Comparison of ENCODE assay signal across 8 cellular contexts in the genomic region with DNA sequence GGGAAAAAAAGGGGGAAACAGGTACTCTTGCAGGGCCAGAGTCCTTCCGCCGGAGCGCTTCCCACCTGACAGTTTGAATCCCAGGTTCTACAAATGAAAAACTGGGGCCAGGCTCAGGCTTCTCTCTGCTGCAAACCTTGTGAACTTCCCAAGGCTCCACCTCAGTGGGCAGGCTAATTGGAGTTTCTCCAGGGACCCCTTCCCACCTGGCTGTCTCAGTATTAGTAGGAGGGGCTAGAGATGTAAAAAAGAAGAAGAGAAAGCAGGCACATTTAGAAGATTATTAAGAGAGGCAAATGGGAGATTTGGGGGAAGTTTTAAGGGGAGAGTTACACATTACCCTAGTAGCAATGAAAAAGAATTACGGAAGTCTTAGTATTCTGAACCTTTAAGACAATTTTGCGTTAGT. TPM values are rescaled to one million over a fixed set of nuclear protein-coding genes. Genes with fewer than 3 reads are reported as not detected.
DNase-seq lines count a peak whose midpoint lies in the region; ATAC-seq and TF ChIP-seq lines count a peak whose summit lies in the region.

No MANE protein-coding gene starts in this region.

- CTCF ChIA-PET in activated CD4-positive, alpha-beta T cell treated with anti-CD3 and anti-CD28 coated beads for 36 hours (lab: Charles Lee): interaction anchor here (11.1 kb wide), 1 partner anchor 16 kb away, joined by 124 read pairs; a partner anchor contains a TSS

- H3K27me3 ChIP-seq in SJSA1 (replicated peaks) (no peaks in the 10 kb centered on the region), osteoblast (ENCODE audit: insufficient read depth, low read length) (no peaks in the 10 kb centered on the region)

- H3K4me3 ChIP-seq in SJSA1 (peak overlapping the region; percentile 51), osteoblast (ENCODE audit: insufficient read depth, low read length) (peak overlapping the region; percentile 80)

- H3K9me3 Mint-ChIP-seq in activated CD4-positive, alpha-beta T cell treated with anti-CD3 and anti-CD28 coated beads for 36 hours (ENCODE audit: low read depth): peaks cover 10% of the 10 kb centered on the region
- H3K9me3 Mint-ChIP-seq in endothelial cell (ENCODE audit: unreplicated experiment): no peaks in the 10 kb centered on the region

- POLR2A ChIA-PET in activated CD4-positive, alpha-beta T cell treated with anti-CD3 and anti-CD28 coated beads for 36 hours (lab: Charles Lee): interaction anchor here (1.6 to 5.0 kb wide), 2 partner anchors 19 to 110 kb away, joined by 5 to 190 read pairs; a partner anchor contains a TSS

- peak overlapping the region; percentile 100 for H3K27ac Mint-ChIP-seq in activated CD4-positive, alpha-beta T cell treated with anti-CD3 and anti-CD28 coated beads for 36 hours
- H3K27ac Mint-ChIP-seq in endothelial cell (ENCODE audit: unreplicated experiment): peak overlapping the region; percentile 92

- H3K4me1 Mint-ChIP-seq in activated CD4-positive, alpha-beta T cell treated with anti-CD3 and anti-CD28 coated beads for 36 hours: peaks cover 58% of the 10 kb centered on the region
- peaks cover 55% of the 10 kb centered on the region for H3K4me1 Mint-ChIP-seq in endothelial cell (ENCODE audit: unreplicated experiment)

- peak overlapping the region; percentile 89 for H3K4me2 ChIP-seq in osteoblast (ENCODE audit: insufficient read depth, low read length)

- peak; percentile 57 for DNase-seq in activated CD4-positive, alpha-beta T cell treated with anti-CD3 and anti-CD28 coated beads for 36 hours
- no peak for DNase-seq in activated CD4-positive, alpha-beta T cell treated with anti-CD3 and anti-CD28 coated beads for 1 hour
- DNase-seq in SJSA1 (ENCODE audit: low read depth in 1 of 2, low spot score in 2 of 2): peak in 1 of 2 experiments; percentile 16
- DNase-seq in endothelial cell (ENCODE audit: low spot score): peak; percentile 9
- DNase-seq in osteoblast (ENCODE audit: insufficient read length, low spot score, missing footprints): no peak
- DNase-seq in NCI-H2081 treated with DMSO at 0.1 percent for 48 hours (lab: John Stamatoyannopoulos, UW): no peak

- H3K9me3 ChIP-seq in SJSA1 (replicated peaks) (no peaks in the 10 kb centered on the region), osteoblast (ENCODE audit: low read depth, low read length) (no peaks in the 10 kb centered on the region)

- H3K27ac ChIP-seq in SJSA1: peak overlapping the region; percentile 97
- peak overlapping the region; percentile 98 for H3K27ac ChIP-seq in osteoblast (ENCODE audit: low read depth, low read length)

- H2AFZ ChIP-seq in osteoblast (ENCODE audit: low read length): peak overlapping the region; percentile 71

- H3K36me3 Mint-ChIP-seq in activated CD4-positive, alpha-beta T cell treated with anti-CD3 and anti-CD28 coated beads for 36 hours (ENCODE audit: low read depth): peaks cover 70% of the 10 kb centered on the region
- H3K36me3 Mint-ChIP-seq in endothelial cell (ENCODE audit: low read depth, unreplicated experiment): peaks cover 13% of the 10 kb centered on the region

- peak overlapping the region; percentile 100 for H3K4me3 Mint-ChIP-seq in activated CD4-positive, alpha-beta T cell treated with anti-CD3 and anti-CD28 coated beads for 36 hours
- peak overlapping the region; percentile 92 for H3K4me3 Mint-ChIP-seq in endothelial cell (ENCODE audit: unreplicated experiment)

- intact Hi-C loops in activated CD4-positive, alpha-beta T cell treated with anti-CD3 and anti-CD28 coated beads for 36 hours (cut with DNase I, micrococcal nuclease): loop anchor here in 1 of 2 experiments (5.0 kb wide), 2 partner anchors 148 to 218 kb away; a partner anchor contains a TSS

- peaks cover 46% of the 10 kb centered on the region for H3K4me1 ChIP-seq in SJSA1 (replicated peaks)
- peaks cover 28% of the 10 kb centered on the region for H3K4me1 ChIP-seq in osteoblast (ENCODE audit: insufficient read depth, low read length)

- no peaks in the 10 kb centered on the region for H4K20me1 ChIP-seq in osteoblast (ENCODE audit: insufficient read depth, low read length)

- peaks cover 36% of the 10 kb centered on the region for H3K79me2 ChIP-seq in osteoblast (ENCODE audit: insufficient read depth, low read length)

- no peaks in the 10 kb centered on the region for H3K27me3 Mint-ChIP-seq in activated CD4-positive, alpha-beta T cell treated with anti-CD3 and anti-CD28 coated beads for 36 hours
- peaks cover 7% of the 10 kb centered on the region for H3K27me3 Mint-ChIP-seq in endothelial cell (ENCODE audit: unreplicated experiment)

- ATAC-seq in activated CD4-positive, alpha-beta T cell treated with anti-CD3 and anti-CD28 coated beads for 36 hours: no peak
- ATAC-seq in HG02763 (IDR thresholded peaks at IDR 0.05; ENCODE audit: unreplicated experiment) (no peak), GM19467 (IDR thresholded peaks at IDR 0.05; ENCODE audit: unreplicated experiment) (no peak)

- no peak for TF ChIP-seq CTCF in endothelial cell (IDR thresholded peaks at IDR 0.05; ENCODE audit: unreplicated experiment)
- TF ChIP-seq CTCF in osteoblast (IDR thresholded peaks at IDR 0.05; ENCODE audit: extremely low read depth, low read depth, low read length): no peak

- H3K36me3 ChIP-seq in SJSA1 (peaks cover 26% of the 10 kb centered on the region), osteoblast (ENCODE audit: insufficient read depth, low read length) (peaks cover 5% of the 10 kb centered on the region)

RNA-seq across cellular contexts. Expression of a gene that starts 20.0 kb away (rescaled TPM):
- total RNA-seq in activated CD4-positive, alpha-beta T cell treated with anti-CD3 and anti-CD28 coated beads for 36 hours: 100 to 1,000 TPM; 190 to 212 TPM
- 3.4 and 6.9 TPM in 2 replicates for total RNA-seq in SJSA1 (2014; rRNA removed; shearing (Covaris generic))
- total RNA-seq in endothelial cell (ENCODE audit: unreplicated experiment) (18.9 TPM), osteoblast (9.4 TPM in 2 replicates)

RNA-seq across cellular contexts. Expression of a gene that starts 41.8 kb away (rescaled TPM):
- under 1 TPM; 0.40 to 0.87 TPM for total RNA-seq in activated CD4-positive, alpha-beta T cell treated with anti-CD3 and anti-CD28 coated beads for 36 hours
- total RNA-seq in SJSA1 (2014; rRNA removed; shearing (Covaris generic)): not detected in 2 replicates
- total RNA-seq in endothelial cell (ENCODE audit: unreplicated experiment) (not detected), osteoblast (not detected in 2 replicates)

Comparison
In these comparisons a context has a peak if more than half of its experiments do, and no peak if none do; other contexts are left out.
1. DNase-seq: peak in activated CD4-positive, alpha-beta T cell treated with anti-CD3 and anti-CD28 coated beads for 36 hours (single experiment) and endothelial cell (single experiment); none in activated CD4-positive, alpha-beta T cell treated with anti-CD3 and anti-CD28 coated beads for 1 hour (single experiment), osteoblast (single experiment) and NCI-H2081 treated with DMSO at 0.1 percent for 48 hours (single experiment).